Comparison of ENCODE assay signal across 7 cellular contexts in the genomic region with DNA sequence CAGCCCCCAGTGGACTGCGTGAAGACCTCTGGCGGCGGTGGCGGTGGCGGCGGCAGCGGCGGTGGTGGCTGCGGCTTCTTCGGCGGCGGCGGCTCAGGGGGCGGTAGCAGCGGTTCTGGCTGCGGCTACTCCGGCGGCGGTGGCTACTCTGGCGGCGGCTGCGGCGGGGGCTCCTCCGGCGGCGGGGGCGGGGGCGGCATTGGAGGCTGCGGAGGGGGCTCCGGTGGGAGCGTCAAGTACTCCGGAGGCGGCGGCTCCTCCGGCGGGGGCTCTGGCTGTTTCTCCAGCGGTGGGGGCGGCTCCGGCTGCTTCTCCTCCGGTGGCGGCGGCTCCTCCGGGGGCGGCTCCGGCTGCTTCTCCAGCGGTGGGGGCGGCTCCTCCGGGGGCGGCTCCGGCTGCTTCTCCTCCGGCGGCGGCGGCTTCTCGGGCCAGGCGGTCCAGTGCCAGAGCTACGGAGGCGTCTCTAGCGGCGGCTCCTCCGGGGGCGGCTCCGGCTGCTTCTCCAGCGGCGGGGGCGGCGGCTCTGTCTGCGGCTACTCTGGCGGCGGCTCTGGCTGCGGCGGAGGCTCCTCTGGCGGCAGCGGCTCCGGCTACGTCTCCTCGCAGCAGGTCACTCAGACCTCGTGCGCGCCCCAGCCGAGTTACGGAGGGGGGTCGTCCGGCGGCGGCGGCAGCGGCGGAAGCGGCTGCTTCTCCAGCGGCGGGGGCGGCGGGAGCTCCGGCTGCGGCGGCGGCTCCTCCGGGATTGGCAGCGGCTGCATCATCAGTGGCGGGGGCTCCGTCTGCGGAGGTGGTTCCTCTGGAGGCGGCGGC. TPM values are rescaled to one million over a fixed set of nuclear protein-coding genes. Genes with fewer than 3 reads are reported as not detected.
DNase-seq lines count a peak whose midpoint lies in the region; ATAC-seq, FAIRE-seq and TF ChIP-seq lines count a peak whose summit lies in the region.

No MANE protein-coding gene starts in this region.

- TF ChIP-seq EP300 in H1 (IDR thresholded peaks at IDR 0.05; ENCODE audit: borderline replicate concordance in 1 of 2, low read depth in 2 of 2, low read length in 2 of 2), result no peak

- in situ Hi-C loops in HAP-1 (cut with MboI; ENCODE audit: low sequenced_read_pairs), result no loop called here

- H4K8ac ChIP-seq in H1 (ENCODE audit: extremely low read depth, insufficient read depth, low read length), result peak overlapping the region; percentile 82

- H3K79me1 ChIP-seq in H1 (ENCODE audit: low read depth, low read length), result no peaks in the 10 kb centered on the region

- H3K9me3 Mint-ChIP-seq in nephron, result peaks cover 5% of the 10 kb centered on the region

- no peak overlapping the region for H4K91ac ChIP-seq in H1 (replicated peaks; ENCODE audit: insufficient read length, low read length)

- FAIRE-seq in H1 (lab: Jason Lieb, UNC), result no peak

- TF ChIP-seq RAD21 in H1 (IDR thresholded peaks at IDR 0.05 in 1 of 2, conservative IDR thresholded peaks at IDR 0.05 in 1 of 2; ENCODE audit: low read depth in 2 of 2, low read length in 2 of 2), result no peak

- CTCF ChIA-PET in H1 (lab: Charles Lee; ENCODE audit: partially characterized antibody), result interaction anchor here (0.6 kb wide), 1 partner anchor 28 kb away, joined by 3 read pairs; no protein-coding TSS in a partner anchor

- H3K27ac ChIP-seq in H1 (ENCODE audit: low read depth, low read length), result no peak overlapping the region

- H3K14ac ChIP-seq in H1 (ENCODE audit: insufficient read length), result no peak overlapping the region

- H4K5ac ChIP-seq in H1 (ENCODE audit: insufficient read length, low read depth, low read length), result no peak overlapping the region

- H3K79me2 ChIP-seq in H1 (ENCODE audit: control insufficient read depth in 1 of 2, insufficient read depth in 2 of 2, low read length in 2 of 2), result no peaks in the 10 kb centered on the region

- H2BK12ac ChIP-seq in H1 (ENCODE audit: low read depth, low read length), result no peak overlapping the region

- H3K4me3 ChIP-seq in HAP-1 (peak overlapping the region; percentile 27), H1 (ENCODE audit: extremely low read depth in 1 of 4, insufficient read depth in 2 of 4, low read depth in 3 of 4, low read length in 4 of 4) (peak overlapping the region; percentile 46 to 65 (median 50))

- ATAC-seq in GM21528 (IDR thresholded peaks at IDR 0.05; ENCODE audit: low FRiP score, unreplicated experiment) (no peak), GM21526 (IDR thresholded peaks at IDR 0.05; ENCODE audit: low FRiP score, unreplicated experiment) (no peak), HG03571 (IDR thresholded peaks at IDR 0.05; ENCODE audit: unreplicated experiment) (no peak)

- 10% methylated on average over 43 of the region's 105 CpGs; no CpG with 5 or more reads in 1 of the 2 experiments for WGBS in H1 (ENCODE audit: extremely low coverage in 1 of 2, insufficient coverage in 1 of 2, insufficient read length in 1 of 2, insufficient replicate concordance in 2 of 2, low coverage in 1 of 2, low lambda C conversion rate in 2 of 2, missing lambda C conversion rate in 1 of 2), 2 experiments

- peaks cover 6% of the 10 kb centered on the region for H3K4me1 Mint-ChIP-seq in nephron

- H3K18ac ChIP-seq in H1 (ENCODE audit: extremely low read depth, low read length), result no peak overlapping the region

- POLR2A ChIA-PET in H1 (lab: Charles Lee; ENCODE audit: partially characterized antibody), result no interaction called here

- no peak overlapping the region for H3K9ac ChIP-seq in H1 (replicated peaks in 1 of 4; ENCODE audit: extremely low read depth in 1 of 4, low read depth in 3 of 4, low read length in 3 of 4)

- H3K36me3 ChIP-seq in HAP-1 (replicated peaks), result no peaks in the 10 kb centered on the region
- H3K36me3 ChIP-seq in H1 (ENCODE audit: control insufficient read depth in 2 of 4, insufficient read depth in 4 of 4, low read length in 3 of 4), result no peaks in the 10 kb centered on the region

- H2AFZ ChIP-seq in H1 (ENCODE audit: low read length), result no peak overlapping the region

- H4K20me1 ChIP-seq in H1 (replicated peaks in 1 of 2; ENCODE audit: control insufficient read depth in 1 of 2, insufficient read depth in 2 of 2, low read length in 2 of 2), result no peaks in the 10 kb centered on the region

- H3K4me2 ChIP-seq in H1 (ENCODE audit: insufficient read depth in 1 of 2, low read depth in 2 of 2, low read length in 2 of 2), result peak overlapping the region; percentile 60 to 87

- peak overlapping the region; percentile 75 to 90 (median 78) for H3K4me3 Mint-ChIP-seq in nephron

- no peak for TF ChIP-seq POLR2A in H1 (IDR thresholded peaks at IDR 0.05; ENCODE audit: control extremely low read depth in 1 of 2, low read depth in 2 of 2, low read length in 2 of 2)

- H3K4ac ChIP-seq in H1 (replicated peaks; ENCODE audit: insufficient read length, low read depth, low read length), result no peak overlapping the region

- no peak overlapping the region for H3K27ac Mint-ChIP-seq in nephron

- no peak overlapping the region for H2BK120ac ChIP-seq in H1 (replicated peaks; ENCODE audit: low read depth, low read length)

- peaks cover 77% of the 10 kb centered on the region for H3K27me3 Mint-ChIP-seq in nephron (ENCODE audit: low read depth)

- peaks cover 60% of the 10 kb centered on the region for H3K27me3 ChIP-seq in HAP-1 (ENCODE audit: low read depth)
- H3K27me3 ChIP-seq in H1 (replicated peaks in 1 of 4; ENCODE audit: control insufficient read depth in 3 of 4, extremely low read depth in 1 of 4, insufficient read depth in 3 of 4, low read length in 3 of 4), result peaks cover 8 to 49% (median 38%) of the 10 kb centered on the region in 4 experiments

- H3K9me3 ChIP-seq in HAP-1, result no peaks in the 10 kb centered on the region
- no peaks in the 10 kb centered on the region for H3K9me3 ChIP-seq in H1 (ENCODE audit: insufficient read depth in 2 of 2, low read depth in 1 of 2, low read length in 1 of 2)

- H2BK15ac ChIP-seq in H1 (ENCODE audit: low read length), result no peak overlapping the region

- H3K56ac ChIP-seq in H1 (replicated peaks; ENCODE audit: insufficient read length, low read depth, low read length), result no peak overlapping the region

- H3K23me2 ChIP-seq in H1 (ENCODE audit: low read depth, low read length), result no peaks in the 10 kb centered on the region

- H2AK5ac ChIP-seq in H1 (ENCODE audit: low read depth, low read length), result no peak overlapping the region

- no peak overlapping the region for H2BK5ac ChIP-seq in H1 (ENCODE audit: low read depth, low read length)

- no peak overlapping the region for H2BK20ac ChIP-seq in H1 (ENCODE audit: low read length)

- TF ChIP-seq CTCF in H1 (IDR thresholded peaks at IDR 0.05; ENCODE audit: control extremely low read depth in 1 of 3, insufficient read depth in 1 of 3, low read depth in 1 of 3, low read length in 3 of 3), result no peak
- no peak for TF ChIP-seq CTCF in nephron (IDR thresholded peaks at IDR 0.05; ENCODE audit: unreplicated experiment in 3 of 3)

- H3K23ac ChIP-seq in H1 (ENCODE audit: insufficient read length), result no peak overlapping the region

- no peaks in the 10 kb centered on the region for H3K36me3 Mint-ChIP-seq in nephron (ENCODE audit: low read depth)

- DNase-seq in HAP-1 (ENCODE audit: low spot score in 2 of 2), result peak in 1 of 2 experiments; percentile 38
- DNase-seq in activated CD4-positive, CD25-positive, alpha-beta regulatory T cell treated with anti-CD3 and anti-CD28 coated beads, Interleukin-2, amount 50 U/mL, for 72 hours, result peak; percentile 37
- DNase-seq in H1 (ENCODE audit: low read depth in 1 of 2, low spot score in 2 of 2), result peak in 1 of 2 experiments; percentile 74

- H3K4me1 ChIP-seq in HAP-1 (peaks cover 4% of the 10 kb centered on the region), H1 (replicated peaks in 1 of 4; ENCODE audit: control insufficient read depth in 3 of 4, insufficient read depth in 4 of 4, low read length in 3 of 4) (0 out of 7 replicates have a peak, but pooled peaks cover 0 to 3% (median 0%) of the 10 kb centered on the region in 4 experiments)

RNA-seq across cellular contexts. Expression of gene LORICRIN, which starts 1.7 kb away (rescaled TPM):
- total RNA-seq in H1 (2021; fragmentation: NEBNext Ultra II Directional; extraction: Animal tissue kit (Norgen Biotek cat#: 25700)), result not detected in 2 replicates
- 0.08 TPM in 1 of 2 replicates, not detected in the other for polyA plus RNA-seq in H1 (2011; rRNA removed)
- polyA plus RNA-seq in H1 (2011; cell fraction: cytosol; rRNA removed), result not detected
- not detected for polyA plus RNA-seq in H1 (2011; cell fraction: nucleus; rRNA removed)
- polyA plus RNA-seq in H1 (2012, experiment 1 of 2), result not detected in 4 replicates
- not detected for polyA plus RNA-seq in H1 (2012, experiment 2 of 2)
- polyA plus RNA-seq in H1 (2013, experiment 1 of 2), result 0.06 TPM
- 0.04 TPM for polyA plus RNA-seq in H1 (2013, experiment 2 of 2)
- polyA minus RNA-seq in H1 (2011; rRNA and poly(A)+ RNA removed), result not detected in 2 replicates
- not detected for polyA minus RNA-seq in H1 (2011; cell fraction: cytosol; rRNA and poly(A)+ RNA removed)
- not detected for polyA minus RNA-seq in H1 (2011; cell fraction: nucleus; rRNA and poly(A)+ RNA removed)

RNA-seq across cellular contexts. Expression of gene PRR9, which starts 43.8 kb away (rescaled TPM):
- not detected in 2 replicates for total RNA-seq in H1 (2021; fragmentation: NEBNext Ultra II Directional; extraction: Animal tissue kit (Norgen Biotek cat#: 25700))
- polyA plus RNA-seq in H1 (2011; rRNA removed), result not detected in 2 replicates
- not detected for polyA plus RNA-seq in H1 (2011; cell fraction: cytosol; rRNA removed)
- polyA plus RNA-seq in H1 (2011; cell fraction: nucleus; rRNA removed), result not detected
- polyA plus RNA-seq in H1 (2012, experiment 1 of 2), result not detected in 4 replicates
- polyA plus RNA-seq in H1 (2012, experiment 2 of 2), result not detected
- not detected for polyA plus RNA-seq in H1 (2013, experiment 1 of 2)
- polyA plus RNA-seq in H1 (2013, experiment 2 of 2), result not detected
- not detected in 2 replicates for polyA minus RNA-seq in H1 (2011; rRNA and poly(A)+ RNA removed)
- not detected for polyA minus RNA-seq in H1 (2011; cell fraction: cytosol; rRNA and poly(A)+ RNA removed)
- polyA minus RNA-seq in H1 (2011; cell fraction: nucleus; rRNA and poly(A)+ RNA removed), result not detected

RNA-seq across cellular contexts. Expression of gene PGLYRP3, which starts 51.6 kb away (rescaled TPM):
- total RNA-seq in H1 (2021; fragmentation: NEBNext Ultra II Directional; extraction: Animal tissue kit (Norgen Biotek cat#: 25700)), result not detected in 2 replicates
- not detected in 2 replicates for polyA plus RNA-seq in H1 (2011; rRNA removed)
- polyA plus RNA-seq in H1 (2011; cell fraction: cytosol; rRNA removed), result not detected
- polyA plus RNA-seq in H1 (2011; cell fraction: nucleus; rRNA removed), result not detected
- not detected in 4 replicates for polyA plus RNA-seq in H1 (2012, experiment 1 of 2)
- not detected for polyA plus RNA-seq in H1 (2012, experiment 2 of 2)
- polyA plus RNA-seq in H1 (2013, experiment 1 of 2), result not detected
- not detected for polyA plus RNA-seq in H1 (2013, experiment 2 of 2)
- polyA minus RNA-seq in H1 (2011; rRNA and poly(A)+ RNA removed), result not detected in 2 replicates
- not detected for polyA minus RNA-seq in H1 (2011; cell fraction: cytosol; rRNA and poly(A)+ RNA removed)
- not detected for polyA minus RNA-seq in H1 (2011; cell fraction: nucleus; rRNA and poly(A)+ RNA removed)

RNA-seq across cellular contexts. Expression of gene LELP1, which starts 58.0 kb away (rescaled TPM):
- not detected in 2 replicates for total RNA-seq in H1 (2021; fragmentation: NEBNext Ultra II Directional; extraction: Animal tissue kit (Norgen Biotek cat#: 25700))
- not detected in 2 replicates for polyA plus RNA-seq in H1 (2011; rRNA removed)
- not detected for polyA plus RNA-seq in H1 (2011; cell fraction: cytosol; rRNA removed)
- not detected for polyA plus RNA-seq in H1 (2011; cell fraction: nucleus; rRNA removed)
- polyA plus RNA-seq in H1 (2012, experiment 1 of 2), result not detected in 4 replicates
- polyA plus RNA-seq in H1 (2012, experiment 2 of 2), result not detected
- polyA plus RNA-seq in H1 (2013, experiment 1 of 2), result not detected
- polyA plus RNA-seq in H1 (2013, experiment 2 of 2), result not detected
- polyA minus RNA-seq in H1 (2011; rRNA and poly(A)+ RNA removed), result not detected in 2 replicates
- not detected for polyA minus RNA-seq in H1 (2011; cell fraction: cytosol; rRNA and poly(A)+ RNA removed)
- polyA minus RNA-seq in H1 (2011; cell fraction: nucleus; rRNA and poly(A)+ RNA removed), result not detected
